9 cellular contexts compared by ENCODE assay signal in genomic region chr11:72039108-72039850, GRCh38. TPM values are rescaled to one million over a fixed set of nuclear protein-coding genes. Genes with fewer than 3 reads are reported as not detected.
DNase-seq lines count a peak whose midpoint lies in the region; ATAC-seq, FAIRE-seq and TF ChIP-seq lines count a peak whose summit lies in the region.
"Had no signal": no experiment of that assay in that cellular context is flagged by ENCODE, and none has a peak within 500 bp of the region (broad histone marks: within the 10 kb centered on the region; RNA-seq: fewer than 3 reads in every experiment).

No MANE protein-coding gene starts in this region.

- H3K27ac ChIP-seq in Panc1 (ENCODE audit: low read length): peak overlapping the region; percentile 90; the same call in 1 of the 2 replicates
- peak overlapping the region; percentile 82 for H3K27ac ChIP-seq in psoas muscle
- no peak overlapping the region for H3K27ac ChIP-seq in foreskin keratinocyte

- CTCF ChIA-PET in Caco-2 (lab: Charles Lee) (interaction anchor here (0.6 to 2.2 kb wide), 12 partner anchors 8 to 553 kb away, joined by 3 to 49 read pairs (median 4); partner anchors contain the start of gene ANAPC15), Panc1 (lab: Charles Lee) (interaction anchor here (0.7 to 2.6 kb wide), 2 partner anchors 14 to 1440 kb away, joined by 3 to 8 read pairs; no protein-coding TSS in a partner anchor)

- POLR2A ChIA-PET in Caco-2 (lab: Charles Lee) (interaction anchor here (0.8 to 1.8 kb wide), 5 partner anchors 9 to 73 kb away, joined by 3 to 6 read pairs (median 4); partner anchors contain the start of gene ANAPC15), Panc1 (lab: Charles Lee) (interaction anchor here (0.5 to 1.5 kb wide), 5 partner anchors 9 to 383 kb away, joined by 3 to 12 read pairs (median 6); no protein-coding TSS in a partner anchor)

- no peak for FAIRE-seq in RCC 7860 (lab: Jason Lieb, UNC)

- no peaks in the 10 kb centered on the region for H3K36me3 ChIP-seq in Caco-2 (ENCODE audit: control insufficient read depth, insufficient read depth, low read length)
- no peaks in the 10 kb centered on the region for H3K36me3 ChIP-seq in Panc1 (ENCODE audit: control insufficient read depth, insufficient read depth, low read length)
- H3K36me3 ChIP-seq in psoas muscle (ENCODE audit: insufficient read depth in 1 of 2, low read depth in 1 of 2): peaks cover 0 to 16% of the 10 kb centered on the region in 2 donors

- H3K4me1 Mint-ChIP-seq in Caco-2 (ENCODE audit: low read depth, unreplicated experiment): peaks cover 12% of the 10 kb centered on the region

- H3K27me3 ChIP-seq in Caco-2 (replicated peaks; ENCODE audit: control insufficient read depth, insufficient read depth, low read length) (no peaks in the 10 kb centered on the region), Panc1 (ENCODE audit: control insufficient read depth, insufficient read depth, low read length) (no peaks in the 10 kb centered on the region), psoas muscle (ENCODE audit: insufficient read depth in 3 of 3, low read length in 2 of 3) (no peaks in the 10 kb centered on the region), foreskin keratinocyte (no peaks in the 10 kb centered on the region)

- in situ Hi-C loops in Panc1 (cut with HindIII; ENCODE audit: low pct_unique_long_range_greater_than_20kb, low sequenced_read_pairs): no loop called here

- peak; percentile 62 to 72 for DNase-seq in Caco-2
- DNase-seq in Panc1 (ENCODE audit: low read depth, low spot score): no peak
- peak; percentile 65 for DNase-seq in fibroblast of the aortic adventitia (ENCODE audit: low read depth)
- DNase-seq in psoas muscle: no peak
- no peak for DNase-seq in foreskin keratinocyte
- DNase-seq in RCC 7860 (ENCODE audit: low spot score): no peak
- no peak for DNase-seq in epidermal melanocyte (ENCODE audit: insufficient read length, low spot score)
- DNase-seq: NCI-H748 treated with DMSO at 0.1 percent for 48 hours had no signal

- intact Hi-C loops in Caco-2 (cut with micrococcal nuclease; ENCODE audit: unreplicated experiment) (loop anchor here (1.0 kb wide), 3 partner anchors 9 to 41 kb away; partner anchors contain the start of genes LRRC51 and NUMA1), Panc1 (cut with micrococcal nuclease; ENCODE audit: unreplicated experiment) (no loop called here), psoas muscle (cut with DNase I) (no loop called here)

- TF ChIP-seq CTCF in Caco-2 (IDR thresholded peaks at IDR 0.05; ENCODE audit: insufficient read depth in 1 of 2, low read depth in 1 of 2, low read length in 1 of 2, severe bottlenecking in 1 of 2, unreplicated experiment in 1 of 2) (no peak), Panc1 (IDR thresholded peaks at IDR 0.05) (no peak), fibroblast of the aortic adventitia (IDR thresholded peaks at IDR 0.05; ENCODE audit: insufficient read depth, low read length) (no peak), psoas muscle (IDR thresholded peaks at IDR 0.05) (no peak), foreskin keratinocyte (conservative IDR thresholded peaks at IDR 0.05) (no peak)

- H3K9me3 ChIP-seq in Caco-2: no peaks in the 10 kb centered on the region
- no peaks in the 10 kb centered on the region for H3K9me3 ChIP-seq in Panc1 (ENCODE audit: control insufficient read depth, insufficient read depth, low read depth, low read length)
- no peaks in the 10 kb centered on the region for H3K9me3 ChIP-seq in psoas muscle

- H3K27me3 Mint-ChIP-seq in Caco-2 (ENCODE audit: insufficient read depth, unreplicated experiment): no peaks in the 10 kb centered on the region

- ATAC-seq in Panc1 (no peak), psoas muscle (peak in 1 of 4 donors; percentile 5), foreskin keratinocyte (no peak), GM18861 (IDR thresholded peaks at IDR 0.05; ENCODE audit: unreplicated experiment) (no peak)

- 12 to 23% (median 14%) methylated on average over 5 of the region's 5 CpGs for WGBS in psoas muscle, 3 donors

- H3K4me3 ChIP-seq in Caco-2 (ENCODE audit: low read depth, low read length): no peak overlapping the region
- H3K4me3 ChIP-seq in Panc1 (ENCODE audit: low read depth in 2 of 2, low read length in 2 of 2): peak overlapping the region; percentile 59 to 72
- peak overlapping the region; percentile 91 for H3K4me3 ChIP-seq in fibroblast of the aortic adventitia (ENCODE audit: low read depth, low read length)
- H3K4me3 ChIP-seq in psoas muscle: peak overlapping the region; percentile 86

- H3K36me3 Mint-ChIP-seq in Caco-2 (ENCODE audit: insufficient read depth, unreplicated experiment): peaks cover 30% of the 10 kb centered on the region

- peaks cover 31% of the 10 kb centered on the region for H3K4me1 ChIP-seq in Caco-2
- peaks cover 37% of the 10 kb centered on the region for H3K4me1 ChIP-seq in Panc1 (ENCODE audit: control insufficient read depth, insufficient read depth, low read length)
- H3K4me1 ChIP-seq in psoas muscle: peaks cover 47% of the 10 kb centered on the region
- H3K4me1 ChIP-seq in foreskin keratinocyte: peaks cover 25% of the 10 kb centered on the region

- no peak overlapping the region for H3K27ac Mint-ChIP-seq in Caco-2 (ENCODE audit: unreplicated experiment)

- H3K4me3 Mint-ChIP-seq in Caco-2 (ENCODE audit: unreplicated experiment): no peak overlapping the region

- no peaks in the 10 kb centered on the region for H3K9me3 Mint-ChIP-seq in Caco-2 (ENCODE audit: unreplicated experiment)

- BruUV-seq in Caco-2 (replicated peaks; lab: Mats Ljungman, UMichigan) (no TSS peak), Panc1 (replicated peaks; lab: Mats Ljungman, UMichigan) (no TSS peak)

RNA-seq across cellular contexts. Expression of gene IL18BP, which starts 40.6 kb away (rescaled TPM):
- total RNA-seq in Caco-2 (2022) (34.7 and 37.7 TPM in 2 replicates), Panc1 (2021; ENCODE audit: unreplicated experiment) (18.2 TPM), fibroblast of the aortic adventitia (ENCODE audit: low replicate concordance) (1.1 and 2.2 TPM in 2 replicates), psoas muscle (1 to 10 TPM; 2.9 to 4.4 (median 3.2) TPM), foreskin keratinocyte (1.4 and 1.7 TPM in 2 replicates)
- 7.9 TPM for polyA plus RNA-seq in Panc1 (2012; ENCODE audit: insufficient read length)
- polyA plus RNA-seq in psoas muscle (1 to 10 TPM; 1.5 to 2.1 (median 2.0) TPM), foreskin keratinocyte (0.74 and 0.89 TPM in 2 replicates)

RNA-seq across cellular contexts. Expression of gene NUMA1, which starts 41.1 kb away (rescaled TPM):
- total RNA-seq in Caco-2 (2022): 182 and 190 TPM in 2 replicates
- total RNA-seq in Panc1 (2021; ENCODE audit: unreplicated experiment): 145 TPM
- 138 TPM for polyA plus RNA-seq in Panc1 (2012; ENCODE audit: insufficient read length)
- total RNA-seq in fibroblast of the aortic adventitia (ENCODE audit: low replicate concordance): 134 and 196 TPM in 2 replicates
- total RNA-seq in psoas muscle: 100 to 1,000 TPM in 3 of 4 donors, 10 to 100 TPM in 1; 100.0 to 130 (median 111) TPM
- polyA plus RNA-seq in psoas muscle: 100 to 1,000 TPM in 1 of 3 donors, 10 to 100 TPM in 2; 68.9 to 102 (median 92.8) TPM
- total RNA-seq in foreskin keratinocyte: 97.7 and 101 TPM in 2 replicates
- polyA plus RNA-seq in foreskin keratinocyte: 58.6 and 59.2 TPM in 2 replicates

RNA-seq across cellular contexts. Expression of gene LRRC51, which starts 41.4 kb away (rescaled TPM):
- total RNA-seq in Caco-2 (2022) (13.7 and 13.8 TPM in 2 replicates), Panc1 (2021; ENCODE audit: unreplicated experiment) (13.4 TPM), fibroblast of the aortic adventitia (ENCODE audit: low replicate concordance) (0.98 and 8.9 TPM in 2 replicates), psoas muscle (1 to 10 TPM; 4.9 to 5.9 (median 5.4) TPM), foreskin keratinocyte (6.3 and 6.4 TPM in 2 replicates)
- 14.2 TPM for polyA plus RNA-seq in Panc1 (2012; ENCODE audit: insufficient read length)
- polyA plus RNA-seq in psoas muscle (10 to 100 TPM in 1 of 3 donors, 1 to 10 TPM in 2; 4.0 to 10.4 (median 7.0) TPM), foreskin keratinocyte (6.4 and 8.0 TPM in 2 replicates)

Comparison
In these comparisons a context has a peak if more than half of its experiments do, and no peak if none do; other contexts are left out.
1. DNase-seq: peak in Caco-2 (2 of 2) and fibroblast of the aortic adventitia (single experiment); none in Panc1 (single experiment), psoas muscle (0 of 2), foreskin keratinocyte (0 of 2), RCC 7860 (single experiment) and epidermal melanocyte (single experiment).